ENCODE assay signal across 28 cellular contexts in genomic region chr6:14810021-14810420, GRCh38.
A peak's percentile ranks its signal among the peaks of the same experiment; 100 is the strongest.
DNase-seq lines count a peak whose midpoint lies in the region; ATAC-seq, FAIRE-seq and TF ChIP-seq lines count a peak whose summit lies in the region.
"Had no signal": no experiment of that assay in that cellular context is flagged by ENCODE, and none has a peak within 500 bp of the region (broad histone marks: within the 10 kb centered on the region; RNA-seq: fewer than 3 reads in every experiment).

No MANE protein-coding gene starts in this region.

- H3K79me1 ChIP-seq in IMR-90 (ENCODE audit: low read depth in 1 of 2, low read length in 2 of 2) (no peaks in the 10 kb centered on the region), neuronal stem cell (ENCODE audit: low read depth, low read length) (no peaks in the 10 kb centered on the region)

- H2AFZ ChIP-seq in IMR-90 (replicated peaks; ENCODE audit: low read length, poor library complexity) (peak overlapping the region; percentile 35), K562 (ENCODE audit: low read depth, low read length) (peak overlapping the region; percentile 15; the same call in 1 of the 2 replicates), neuronal stem cell (ENCODE audit: low read length) (peak overlapping the region; percentile 61)
- H2AFZ ChIP-seq: GM23248, PC-9 had no signal

- no peak for ATAC-seq in IMR-90 (ENCODE audit: low read depth)
- ATAC-seq in K562 = no peak
- ATAC-seq in stimulated activated effector memory CD8-positive, alpha-beta T cell treated with anti-CD3 and anti-CD28 coated beads, Interleukin-12 subunit alpha, Interleukin-12 subunit beta, amount 100 ng/mL, for 72 hours = no peak
- ATAC-seq: A549 had no signal

- CTCF ChIA-PET in IMR-90 (lab: Yijun Ruan, JAX) (no interaction called here), K562 (lab: Yijun Ruan, JAX; ENCODE audit: low intra/inter-chr PET ratio) (no interaction called here)

- no peak for FAIRE-seq in K562 (lab: Jason Lieb, UNC)
- FAIRE-seq: A549, GM12892 had no signal

- H3K14ac ChIP-seq in IMR-90 (replicated peaks; ENCODE audit: low read depth, low read length) = peak overlapping the region; percentile 25; the same call in 1 of the 2 replicates
- H3K14ac ChIP-seq in neuronal stem cell (ENCODE audit: low read length) = no peak overlapping the region

- dilution Hi-C loops in IMR-90 (cut with HindIII; ENCODE audit: low sequenced_read_pairs, unreplicated experiment) = no loop called here

- H2AK5ac ChIP-seq in IMR-90 (ENCODE audit: low read depth, low read length) = peak overlapping the region; percentile 58; the same call in 1 of the 2 replicates
- H2AK5ac ChIP-seq in neuronal stem cell (ENCODE audit: low read depth, low read length) = no peak overlapping the region

- no peak overlapping the region for H2AK9ac ChIP-seq in IMR-90 (replicated peaks; ENCODE audit: low read depth, low read length, poor library complexity)

- TF ChIP-seq RAD21 in IMR-90 (IDR thresholded peaks at IDR 0.05; ENCODE audit: low read length) (no peak), K562 (CRISPR knock-in tag; conservative IDR thresholded peaks at IDR 0.05 in 1 of 2, IDR thresholded peaks at IDR 0.05 in 1 of 2) (no peak)

- H4K20me1 ChIP-seq in IMR-90 (ENCODE audit: insufficient read depth, low read length) (no peaks in the 10 kb centered on the region), K562 (replicated peaks; ENCODE audit: control insufficient read depth, insufficient read depth, low read length) (no peaks in the 10 kb centered on the region)
- H4K20me1 ChIP-seq: BLaER1 treated with 17β-estradiol and CSF1 and Interleukin-3, amounts not matched to agents 10 nM and 100 nM had no signal

- H3K23ac ChIP-seq in IMR-90 (ENCODE audit: low read depth, low read length) (no peak overlapping the region), neuronal stem cell (ENCODE audit: low read depth, low read length, poor library complexity) (no peak overlapping the region)

- in situ Hi-C loops in IMR-90 (cut with MboI; ENCODE audit: low sequenced_read_pairs) = no loop called here
- in situ Hi-C loops in K562 (cut with MboI) = no loop called here

- H4K5ac ChIP-seq in IMR-90 (ENCODE audit: low read depth, low read length) = no peak overlapping the region

- H2BK12ac ChIP-seq in neuronal stem cell (ENCODE audit: low read length) = no peak overlapping the region

- no peak overlapping the region for H3K27ac Mint-ChIP-seq in stimulated activated effector memory CD8-positive, alpha-beta T cell treated with anti-CD3 and anti-CD28 coated beads, Interleukin-12 subunit alpha, Interleukin-12 subunit beta, amount 100 ng/mL, for 72 hours
- H3K27ac Mint-ChIP-seq: CD4-positive, alpha-beta T cell had no signal

- H3K36me3 Mint-ChIP-seq in stimulated activated effector memory CD8-positive, alpha-beta T cell treated with anti-CD3 and anti-CD28 coated beads, Interleukin-12 subunit alpha, Interleukin-12 subunit beta, amount 100 ng/mL, for 72 hours = no peaks in the 10 kb centered on the region

- H3K9me3 ChIP-seq in IMR-90 (ENCODE audit: control insufficient read depth, insufficient read depth, low read length) (no peaks in the 10 kb centered on the region), K562 (replicated peaks; ENCODE audit: control insufficient read depth, insufficient read depth, low read depth, low read length) (no peaks in the 10 kb centered on the region; the same call in 1 of the 2 replicates), neuronal stem cell (replicated peaks in 1 of 2; ENCODE audit: control insufficient read depth in 2 of 2, insufficient read depth in 1 of 2, low read depth in 1 of 2, low read length in 2 of 2) (peaks cover 0 to 13% of the 10 kb centered on the region in 2 donors)
- H3K9me3 ChIP-seq: A549, Caco-2 had no signal

- H3K79me2 ChIP-seq in K562 (ENCODE audit: control insufficient read depth, insufficient read depth, low read length) = no peaks in the 10 kb centered on the region

- H3K9ac ChIP-seq in IMR-90 (ENCODE audit: low read depth, low read length) (no peak overlapping the region), K562 (ENCODE audit: insufficient read depth in 1 of 2, low read depth in 2 of 2, low read length in 2 of 2) (no peak overlapping the region), neuronal stem cell (ENCODE audit: low read depth, low read length, poor library complexity) (no peak overlapping the region)
- H3K9ac ChIP-seq: BLaER1 treated with 17β-estradiol and CSF1 and Interleukin-3, amounts not matched to agents 10 nM and 100 nM; GM23248 had no signal

- no peak overlapping the region for H3K56ac ChIP-seq in IMR-90 (ENCODE audit: extremely low read depth, insufficient read depth, low read length)

- H2BK120ac ChIP-seq in IMR-90 (ENCODE audit: low read depth, low read length) (peak overlapping the region; percentile 3; the same call in 1 of the 2 replicates), neuronal stem cell (ENCODE audit: low read depth, low read length) (no peak overlapping the region)

- POLR2A ChIA-PET in IMR-90 (lab: Charles Lee; ENCODE audit: unreplicated experiment) (no interaction called here), K562 (lab: Yijun Ruan, JAX) (interaction anchor here (0.5 to 1.6 kb wide), 2 partner anchors 12 to 297 kb away, joined by 3 read pairs; no protein-coding TSS in a partner anchor)

- intact Hi-C loops in IMR-90 (cut with micrococcal nuclease) = no loop called here
- intact Hi-C loops in K562 (cut with micrococcal nuclease) = no loop called here

- H2BK20ac ChIP-seq in IMR-90 (ENCODE audit: low read depth, low read length) = no peak overlapping the region; the same call in 1 of the 2 replicates

- H3K4ac ChIP-seq in IMR-90 (ENCODE audit: low read depth, low read length) = peak overlapping the region; percentile 45; the same call in 1 of the 2 replicates
- H3K4ac ChIP-seq in neuronal stem cell (ENCODE audit: low read length) = no peak overlapping the region

- H3K4me2 ChIP-seq in IMR-90 (ENCODE audit: low read depth, low read length) (no peak overlapping the region), K562 (ENCODE audit: insufficient read depth, low read length) (no peak overlapping the region), neuronal stem cell (ENCODE audit: insufficient read depth, low read length, poor library complexity, severe bottlenecking) (no peak overlapping the region)
- H3K4me2 ChIP-seq: A549; BLaER1 treated with 17β-estradiol and CSF1 and Interleukin-3, amounts not matched to agents 10 nM and 100 nM; PC-9 had no signal

- H3K9me1 ChIP-seq in IMR-90 (ENCODE audit: insufficient read depth, low read length) = 0 out of 2 replicates have a peak, but pooled peaks cover 12% of the 10 kb centered on the region
- no peaks in the 10 kb centered on the region for H3K9me1 ChIP-seq in K562 (ENCODE audit: control insufficient read depth, insufficient read depth, low read length)

- no peak overlapping the region for H3K4me3 Mint-ChIP-seq in stimulated activated effector memory CD8-positive, alpha-beta T cell treated with anti-CD3 and anti-CD28 coated beads, Interleukin-12 subunit alpha, Interleukin-12 subunit beta, amount 100 ng/mL, for 72 hours
- H3K4me3 Mint-ChIP-seq: CD4-positive, alpha-beta T cell had no signal

- no peaks in the 10 kb centered on the region for H3K4me1 Mint-ChIP-seq in stimulated activated effector memory CD8-positive, alpha-beta T cell treated with anti-CD3 and anti-CD28 coated beads, Interleukin-12 subunit alpha, Interleukin-12 subunit beta, amount 100 ng/mL, for 72 hours

- H3K18ac ChIP-seq in IMR-90 (ENCODE audit: low read depth, low read length) (no peak overlapping the region), neuronal stem cell (ENCODE audit: low read length) (no peak overlapping the region)

- H3K4me3 ChIP-seq in IMR-90 (ENCODE audit: insufficient read depth, low read depth, low read length) = no peak overlapping the region
- H3K4me3 ChIP-seq in K562 = no peak overlapping the region
- no peak overlapping the region for H3K4me3 ChIP-seq in neuronal stem cell (ENCODE audit: low read length in 2 of 2)
- H3K4me3 ChIP-seq: A549; BLaER1 treated with 17β-estradiol and CSF1 and Interleukin-3, amounts not matched to agents 10 nM and 100 nM; GM23248; PC-9 had no signal

- H4K8ac ChIP-seq in IMR-90 (ENCODE audit: low read depth in 2 of 2, low read length in 2 of 2) (0 out of 4 replicates have a peak overlapping the region, but pooled peaks of 1 of the 2 experiments have one; percentile 62), neuronal stem cell (ENCODE audit: low read depth, low read length) (no peak overlapping the region)

- BruUV-seq in IMR-90 (replicated peaks; lab: Mats Ljungman, UMichigan) (no TSS peak), K562 (replicated peaks; lab: Mats Ljungman, UMichigan) (no TSS peak)

- no peak overlapping the region for H3K27ac ChIP-seq in IMR-90 (ENCODE audit: insufficient read depth, low read length)
- no peak overlapping the region for H3K27ac ChIP-seq in K562 (ENCODE audit: extremely low read depth, low read depth, low read length)
- H3K27ac ChIP-seq in neuronal stem cell (replicated peaks; ENCODE audit: low read length) = no peak overlapping the region
- H3K27ac ChIP-seq: A549; BLaER1 treated with 17β-estradiol and CSF1 and Interleukin-3, amounts not matched to agents 10 nM and 100 nM; GM23248; PC-9 had no signal

- H2BK5ac ChIP-seq in IMR-90 (ENCODE audit: low read depth, low read length, poor library complexity, severe bottlenecking) (no peak overlapping the region), neuronal stem cell (ENCODE audit: low read length) (no peak overlapping the region)

- H3K27me3 ChIP-seq in IMR-90 (ENCODE audit: control insufficient read depth, insufficient read depth, low read length) (no peaks in the 10 kb centered on the region), K562 (ENCODE audit: control insufficient read depth in 2 of 2, insufficient read depth in 2 of 2, low read length in 2 of 2) (no peaks in the 10 kb centered on the region), neuronal stem cell (ENCODE audit: control insufficient read depth in 3 of 3, insufficient read depth in 3 of 3, low read depth in 1 of 3, low read length in 3 of 3) (no peaks in the 10 kb centered on the region)
- H3K27me3 ChIP-seq: BLaER1 treated with 17β-estradiol and CSF1 and Interleukin-3, amounts not matched to agents 10 nM and 100 nM had no signal

- peaks cover 3% of the 10 kb centered on the region for H3K4me1 ChIP-seq in IMR-90 (ENCODE audit: control insufficient read depth, insufficient read depth, low read length)
- peaks cover 0 to 6% of the 10 kb centered on the region in 2 experiments; a peak in 1 of 5 replicates for H3K4me1 ChIP-seq in K562 (replicated peaks in 1 of 2; ENCODE audit: control insufficient read depth in 2 of 2, insufficient read depth in 2 of 2, low read length in 2 of 2)
- H3K4me1 ChIP-seq in neuronal stem cell (ENCODE audit: control insufficient read depth in 2 of 2, insufficient read depth in 1 of 2, low read depth in 1 of 2, low read length in 2 of 2) = peaks cover 0 to under 1% of the 10 kb centered on the region in 2 donors
- H3K4me1 ChIP-seq: A549, Caco-2 had no signal

- H3K36me3 ChIP-seq in IMR-90 (ENCODE audit: control insufficient read depth, insufficient read depth, low read length) = no peaks in the 10 kb centered on the region
- no peaks in the 10 kb centered on the region for H3K36me3 ChIP-seq in K562 (ENCODE audit: control insufficient read depth, insufficient read depth, low read length)
- H3K36me3 ChIP-seq in neuronal stem cell (replicated peaks in 1 of 2; ENCODE audit: control insufficient read depth in 2 of 2, insufficient read depth in 2 of 2, low read length in 2 of 2) = no peaks in the 10 kb centered on the region

- H4K91ac ChIP-seq in IMR-90 (ENCODE audit: insufficient read depth, low read depth, low read length) = no peak overlapping the region
- no peak overlapping the region for H4K91ac ChIP-seq in neuronal stem cell (ENCODE audit: low read depth, low read length, poor library complexity)

- no peak for DNase-seq in IMR-90
- DNase-seq in NCI-H82 (lab: John Stamatoyannopoulos, UW) = peak; percentile 90
- DNase-seq in K562 (ENCODE audit: extremely low read depth in 1 of 4, low spot score in 3 of 4) = no peak
- DNase-seq in neuronal stem cell (ENCODE audit: low spot score) = no peak
- DNase-seq in activated CD8-positive, alpha-beta memory T cell treated with anti-CD3 and anti-CD28 coated beads, Interleukin-2, amount 50 U/mL, for 48 hours = no peak
- DNase-seq in stimulated activated effector memory CD8-positive, alpha-beta T cell treated with anti-CD3 and anti-CD28 coated beads, Interleukin-12 subunit alpha, Interleukin-12 subunit beta, amount 100 ng/mL, for 72 hours (ENCODE audit: low spot score in 2 of 2) = no peak
- no peak for DNase-seq in ureter (ENCODE audit: low spot score)
- DNase-seq: AML-193; Caco-2; CD4-positive, alpha-beta T cell; DMS 273 treated with DMSO at 0.1 percent for 48 hours; DMS79 treated with DMSO at 0.1 percent for 48 hours; GM23248; H7; Kasumi-1; NCI-H1092 treated with DMSO at 0.1 percent for 48 hours; NCI-H1436 treated with DMSO at 0.1 percent for 48 hours; NCI-H2029; NCI-H226; NCI-H510A; NCI-H748 treated with DMSO at 0.1 percent for 48 hours; NK-92 treated with Interleukin-12 subunit alpha and Interleukin-12 subunit beta, amount 100 ng/mL, for 24 hours; PC-9; Right ventricle myocardium superior; RPMI8226 had no signal

- WGBS in IMR-90 (ENCODE audit: extremely low coverage in 2 of 2, insufficient read length in 1 of 2), 2 experiments = 100% methylated on average over 2 of the region's 6 CpGs; no CpG with 5 or more reads in 1 of the 2 experiments
- WGBS in K562 (ENCODE audit: insufficient coverage, low coverage, missing lambda C conversion rate) = 35% methylated on average over 6 of the region's 6 CpGs
- WGBS in neuronal stem cell (ENCODE audit: extremely low coverage in 2 of 2, insufficient read length in 2 of 2, insufficient replicate concordance in 1 of 2), 2 donors = no CpG with 5 or more reads among the region's 6 CpGs

- TF ChIP-seq EP300 in K562 (IDR thresholded peaks at IDR 0.05; ENCODE audit: low read length) = no peak

- no peaks in the 10 kb centered on the region for H3K9me3 Mint-ChIP-seq in stimulated activated effector memory CD8-positive, alpha-beta T cell treated with anti-CD3 and anti-CD28 coated beads, Interleukin-12 subunit alpha, Interleukin-12 subunit beta, amount 100 ng/mL, for 72 hours

- TF ChIP-seq CTCF in IMR-90 (conservative IDR thresholded peaks at IDR 0.05; ENCODE audit: low read depth, low read length) (no peak), K562 (IDR thresholded peaks at IDR 0.05 in 2 of 3, conservative IDR thresholded peaks at IDR 0.05 in 1 of 3; ENCODE audit: insufficient read depth in 2 of 3, low read depth in 1 of 3, low read length in 3 of 3) (no peak)

- TF ChIP-seq POLR2A in IMR-90 (IDR thresholded peaks at IDR 0.05; ENCODE audit: low read depth, low read length) (no peak), K562 (conservative IDR thresholded peaks at IDR 0.05) (no peak)

- H2BK15ac ChIP-seq in IMR-90 (ENCODE audit: low read depth, low read length) (0 out of 3 replicates have a peak overlapping the region, but pooled peaks have one; percentile 30), neuronal stem cell (ENCODE audit: low read length) (no peak overlapping the region)
